ENCODE assay signal across 10 cellular contexts in the genomic region with DNA sequence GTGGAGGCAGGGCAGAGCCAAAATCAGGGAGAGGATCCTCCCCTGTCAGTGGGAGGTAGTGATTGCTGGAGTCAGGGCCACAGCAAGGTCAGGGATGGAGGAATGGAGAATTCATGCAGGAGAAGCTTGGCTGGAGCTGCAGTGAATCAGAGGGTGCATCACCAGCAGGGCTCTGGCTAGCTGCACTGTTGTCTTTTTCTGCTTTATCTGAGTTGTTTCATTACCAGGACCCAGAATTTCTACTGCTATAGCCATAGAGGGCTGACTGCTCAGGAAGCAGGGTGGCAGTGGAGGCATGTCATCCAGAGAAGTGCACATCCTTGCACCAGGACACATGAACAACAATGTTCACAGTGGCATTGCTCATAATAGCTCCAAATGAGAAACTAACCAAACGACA.
DNase-seq lines count a peak whose midpoint lies in the region; ATAC-seq and TF ChIP-seq lines count a peak whose summit lies in the region.
"Had no signal": no experiment of that assay in that cellular context is flagged by ENCODE, and none has a peak within 500 bp of the region (broad histone marks: within the 10 kb centered on the region; RNA-seq: fewer than 3 reads in every experiment).

No MANE protein-coding gene starts in this region.

- ATAC-seq in GM18861 (IDR thresholded peaks at IDR 0.05; ENCODE audit: unreplicated experiment): no peak

- peaks cover 6% of the 10 kb centered on the region for H3K9me3 Mint-ChIP-seq in MCF 10A (ENCODE audit: unreplicated experiment)

- TF ChIP-seq CTCF in MCF 10A (IDR thresholded peaks at IDR 0.05; ENCODE audit: unreplicated experiment): no peak

- H3K4me1 ChIP-seq in skeletal muscle satellite cell (ENCODE audit: control insufficient read depth, insufficient read depth, low read length): peaks cover 58% of the 10 kb centered on the region

- H3K36me3 Mint-ChIP-seq in MCF 10A (ENCODE audit: insufficient read depth, unreplicated experiment): peaks cover 26% of the 10 kb centered on the region

- no peaks in the 10 kb centered on the region for H3K27me3 ChIP-seq in skeletal muscle satellite cell (ENCODE audit: control insufficient read depth, insufficient read depth, low read length)

- TSS peak; percentile 22 for BruUV-seq in MCF 10A (replicated peaks; lab: Mats Ljungman, UMichigan)

- H3K9ac ChIP-seq in skeletal muscle satellite cell (ENCODE audit: low read depth, low read length): peak overlapping the region; percentile 83

- POLR2A ChIA-PET in MCF 10A (lab: Yijun Ruan, JAX): interaction anchor here (0.6 to 7.1 kb wide), 18 partner anchors 9 to 227 kb away, joined by 3 to 89 read pairs (median 7); a partner anchor contains a TSS

- H3K4me2 ChIP-seq in skeletal muscle satellite cell (ENCODE audit: low read length): peak overlapping the region; percentile 65

- peak overlapping the region; percentile 27 for H3K4me3 ChIP-seq in skeletal muscle satellite cell (ENCODE audit: low read length)
- H3K4me3 ChIP-seq: SK-N-MC had no signal

- peak overlapping the region; percentile 96 for H3K27ac Mint-ChIP-seq in MCF 10A (ENCODE audit: low read depth, unreplicated experiment)

- CTCF ChIA-PET in MCF 10A (lab: Yijun Ruan, JAX): interaction anchor here (0.6 to 4.3 kb wide), 14 partner anchors 11 to 685 kb away, joined by 3 to 62 read pairs (median 3); a partner anchor contains a TSS

- no peaks in the 10 kb centered on the region for H3K9me3 ChIP-seq in skeletal muscle satellite cell (replicated peaks; ENCODE audit: low read length)

- peak overlapping the region; percentile 30 for H3K4me3 Mint-ChIP-seq in MCF 10A (ENCODE audit: unreplicated experiment)

- H3K36me3 ChIP-seq in skeletal muscle satellite cell (ENCODE audit: insufficient read depth, low read length): no peaks in the 10 kb centered on the region

- intact Hi-C loops in MCF 10A (cut with micrococcal nuclease): loop anchor here (1.0 to 5.0 kb wide), 7 partner anchors 8 to 429 kb away; no protein-coding TSS in a partner anchor

- peaks cover 62% of the 10 kb centered on the region for H3K4me1 Mint-ChIP-seq in MCF 10A (ENCODE audit: insufficient read depth, unreplicated experiment)

- DNase-seq in GM03348 (ENCODE audit: low spot score) (peak; percentile 82), MCF 10A (ENCODE audit: unreplicated experiment) (peak; percentile 80), islet precursor cell (peak; percentile 64), T-helper 9 cell (no peak)
- no peak for DNase-seq in activated effector memory CD4-positive, alpha-beta T cell treated with Interleukin-2 at 50 U/mL for 16 hours
- DNase-seq in activated CD4-positive, alpha-beta T cell treated with anti-CD3 and anti-CD28 coated beads, Interleukin-2, amount 50 U/mL, for 48 hours: no peak
- DNase-seq: KG1 had no signal

- H3K27me3 Mint-ChIP-seq in MCF 10A (ENCODE audit: insufficient read depth, unreplicated experiment): no peaks in the 10 kb centered on the region

Comparison
In these comparisons a context has a peak if more than half of its experiments do, and no peak if none do; other contexts are left out.
1. DNase-seq: peak in GM03348 (single experiment), MCF 10A (single experiment) and islet precursor cell (single experiment); none in activated effector memory CD4-positive, alpha-beta T cell treated with Interleukin-2 at 50 U/mL for 16 hours (single experiment), T-helper 9 cell (single experiment) and activated CD4-positive, alpha-beta T cell treated with anti-CD3 and anti-CD28 coated beads, Interleukin-2, amount 50 U/mL, for 48 hours (0 of 2).